2 cellular contexts compared by ENCODE assay signal in the genomic region with DNA sequence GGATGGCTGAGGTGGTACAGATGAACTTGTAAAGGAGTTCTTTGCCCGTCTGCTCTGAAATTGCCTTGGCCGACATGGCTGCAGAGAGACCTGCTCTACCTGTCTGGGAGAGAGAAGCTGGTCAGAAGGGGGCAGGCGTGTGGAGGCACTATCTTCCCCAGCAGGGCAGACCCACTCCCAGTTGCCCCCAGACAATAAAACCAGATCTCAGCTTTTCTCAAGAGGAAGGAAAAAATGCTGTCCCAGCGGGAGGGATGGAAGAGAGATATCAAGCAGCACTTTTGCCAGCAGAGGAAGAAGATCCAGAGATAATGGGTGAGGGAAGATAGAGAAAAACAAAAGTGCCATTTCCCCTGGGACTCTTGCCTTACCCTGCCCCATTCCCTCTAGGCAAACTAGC.
TF ChIP-seq lines count a peak whose summit lies in the region.

No MANE protein-coding gene starts in this region.

TF ChIP-seq in IMR-90, 13 proteins besides CTCF, POLR2A, EP300 and RAD21:
- TF ChIP-seq RCOR1 (IDR thresholded peaks at IDR 0.05; ENCODE audit: insufficient replicate concordance, low read length) (no peak), MXI1 (IDR thresholded peaks at IDR 0.05; ENCODE audit: borderline replicate concordance, low read depth, low read length) (no peak), CEBPB (IDR thresholded peaks at IDR 0.05; ENCODE audit: low read depth, low read length) (no peak), NFE2L2 (IDR thresholded peaks at IDR 0.05; ENCODE audit: low read depth, low read length) (no peak), MAFK (IDR thresholded peaks at IDR 0.05; ENCODE audit: low read depth, low read length) (no peak), SMC3 (IDR thresholded peaks at IDR 0.05; ENCODE audit: low read depth, low read length) (no peak), MAZ (IDR thresholded peaks at IDR 0.05; ENCODE audit: borderline replicate concordance, low read depth, low read length) (no peak), CHD1 (IDR thresholded peaks at IDR 0.05; ENCODE audit: low read depth, low read length) (no peak), FOS (IDR thresholded peaks at IDR 0.05; ENCODE audit: low read depth, low read length) (no peak), BHLHE40 (IDR thresholded peaks at IDR 0.05; ENCODE audit: low read depth, low read length) (no peak), RFX5 (IDR thresholded peaks at IDR 0.05; ENCODE audit: low read depth, low read length) (no peak)
- TF ChIP-seq, protein P1, sequence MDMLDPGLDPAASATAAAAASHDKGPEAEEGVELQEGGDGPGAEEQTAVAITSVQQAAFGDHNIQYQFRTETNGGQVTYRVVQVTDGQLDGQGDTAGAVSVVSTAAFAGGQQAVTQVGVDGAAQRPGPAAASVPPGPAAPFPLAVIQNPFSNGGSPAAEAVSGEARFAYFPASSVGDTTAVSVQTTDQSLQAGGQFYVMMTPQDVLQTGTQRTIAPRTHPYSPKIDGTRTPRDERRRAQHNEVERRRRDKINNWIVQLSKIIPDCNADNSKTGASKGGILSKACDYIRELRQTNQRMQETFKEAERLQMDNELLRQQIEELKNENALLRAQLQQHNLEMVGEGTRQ (IDR thresholded peaks at IDR 0.05; ENCODE audit: low read depth, low read length) = no peak
- TF ChIP-seq, protein P2, sequence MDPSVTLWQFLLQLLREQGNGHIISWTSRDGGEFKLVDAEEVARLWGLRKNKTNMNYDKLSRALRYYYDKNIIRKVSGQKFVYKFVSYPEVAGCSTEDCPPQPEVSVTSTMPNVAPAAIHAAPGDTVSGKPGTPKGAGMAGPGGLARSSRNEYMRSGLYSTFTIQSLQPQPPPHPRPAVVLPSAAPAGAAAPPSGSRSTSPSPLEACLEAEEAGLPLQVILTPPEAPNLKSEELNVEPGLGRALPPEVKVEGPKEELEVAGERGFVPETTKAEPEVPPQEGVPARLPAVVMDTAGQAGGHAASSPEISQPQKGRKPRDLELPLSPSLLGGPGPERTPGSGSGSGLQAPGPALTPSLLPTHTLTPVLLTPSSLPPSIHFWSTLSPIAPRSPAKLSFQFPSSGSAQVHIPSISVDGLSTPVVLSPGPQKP (IDR thresholded peaks at IDR 0.05; ENCODE audit: borderline replicate concordance, low read depth, low read length) = no peak

TF ChIP-seq in H1, 55 proteins besides CTCF, POLR2A, EP300 and RAD21:
- TF ChIP-seq, protein P1 (IDR thresholded peaks at IDR 0.05; ENCODE audit: low read length) = no peak
- TF ChIP-seq, protein P3, sequence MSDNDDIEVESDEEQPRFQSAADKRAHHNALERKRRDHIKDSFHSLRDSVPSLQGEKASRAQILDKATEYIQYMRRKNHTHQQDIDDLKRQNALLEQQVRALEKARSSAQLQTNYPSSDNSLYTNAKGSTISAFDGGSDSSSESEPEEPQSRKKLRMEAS (IDR thresholded peaks at IDR 0.05) = no peak
- TF ChIP-seq MAFK (IDR thresholded peaks at IDR 0.05; ENCODE audit: low read depth, low read length) (no peak), RNF2 (IDR thresholded peaks at IDR 0.05; ENCODE audit: borderline replicate concordance, low read depth, low read length, missing control alignments, poor library complexity, severe bottlenecking) (no peak), NRF1 (IDR thresholded peaks at IDR 0.05; ENCODE audit: low read depth, low read length) (no peak), EGR1 (IDR thresholded peaks at IDR 0.05; ENCODE audit: borderline replicate concordance, low read depth, low read length) (no peak), CHD2 (IDR thresholded peaks at IDR 0.05; ENCODE audit: low read length) (no peak), RBBP5 (IDR thresholded peaks at IDR 0.05; ENCODE audit: borderline replicate concordance, low read depth, low read length) (no peak)
